ENCODE assay signal across 22 cellular contexts in genomic region chr7:88363249-88363648, GRCh38. TPM values are rescaled to one million over a fixed set of nuclear protein-coding genes. Genes with fewer than 3 reads are reported as not detected.
A peak's percentile ranks its signal among the peaks of the same experiment; 100 is the strongest.
DNase-seq lines count a peak whose midpoint lies in the region; ATAC-seq, FAIRE-seq and TF ChIP-seq lines count a peak whose summit lies in the region.
"Had no signal": no experiment of that assay in that cellular context is flagged by ENCODE, and none has a peak within 500 bp of the region (broad histone marks: within the 10 kb centered on the region; RNA-seq: fewer than 3 reads in every experiment).

No MANE protein-coding gene starts in this region.

- TF ChIP-seq POLR2A in H1 (IDR thresholded peaks at IDR 0.05; ENCODE audit: control extremely low read depth in 1 of 2, low read depth in 2 of 2, low read length in 2 of 2): no peak

- H3K36me3 ChIP-seq in H1 (ENCODE audit: control insufficient read depth in 2 of 4, insufficient read depth in 4 of 4, low read length in 3 of 4): no peaks in the 10 kb centered on the region
- H3K36me3 ChIP-seq: BLaER1 had no signal

- no peaks in the 10 kb centered on the region for H3K36me3 Mint-ChIP-seq in WTC11
- no peaks in the 10 kb centered on the region for H3K36me3 Mint-ChIP-seq in activated naive CD4-positive, alpha-beta T cell treated with anti-CD3 and anti-CD28 coated beads, Interleukin-2, amount 50 U/mL, for 72 hours
- H3K36me3 Mint-ChIP-seq: CD8-positive, alpha-beta memory T cell had no signal

- no peak for TF ChIP-seq CTCF in WTC11 (IDR thresholded peaks at IDR 0.05)
- TF ChIP-seq CTCF in H1 (IDR thresholded peaks at IDR 0.05; ENCODE audit: control extremely low read depth in 1 of 3, insufficient read depth in 1 of 3, low read depth in 1 of 3, low read length in 3 of 3): no peak

- no peak overlapping the region for H3K23ac ChIP-seq in H1 (ENCODE audit: insufficient read length)

- no peak overlapping the region for H2AFZ ChIP-seq in H1 (ENCODE audit: low read length)

- no peak overlapping the region for H3K14ac ChIP-seq in H1 (ENCODE audit: insufficient read length)

- H3K4me2 ChIP-seq in H1 (ENCODE audit: insufficient read depth in 1 of 2, low read depth in 2 of 2, low read length in 2 of 2): no peak overlapping the region
- H3K4me2 ChIP-seq: BLaER1 had no signal

- H3K27me3 Mint-ChIP-seq in WTC11 (ENCODE audit: low read depth): no peaks in the 10 kb centered on the region
- H3K27me3 Mint-ChIP-seq: B cell had no signal

- no peak overlapping the region for H4K91ac ChIP-seq in H1 (replicated peaks; ENCODE audit: insufficient read length, low read length)

- no peak overlapping the region for H2BK120ac ChIP-seq in H1 (replicated peaks; ENCODE audit: low read depth, low read length)

- H3K27ac Mint-ChIP-seq in WTC11: no peak overlapping the region
- no peak overlapping the region for H3K27ac Mint-ChIP-seq in activated naive CD4-positive, alpha-beta T cell treated with anti-CD3 and anti-CD28 coated beads, Interleukin-2, amount 50 U/mL, for 72 hours
- H3K27ac Mint-ChIP-seq: B cell; CD4-positive, alpha-beta T cell; CD8-positive, alpha-beta memory T cell had no signal

- FAIRE-seq in GM19239 (lab: Jason Lieb, UNC) (peak; percentile 37), H1 (lab: Jason Lieb, UNC) (no peak)
- FAIRE-seq: A204.1, D721Med, GM12878 had no signal

- H3K23me2 ChIP-seq in H1 (ENCODE audit: low read depth, low read length): no peaks in the 10 kb centered on the region; the same call in 1 of the 2 replicates

- H3K4me1 Mint-ChIP-seq in WTC11: peaks cover 59% of the 10 kb centered on the region
- H3K4me1 Mint-ChIP-seq: B cell had no signal

- no peak overlapping the region for H4K8ac ChIP-seq in H1 (ENCODE audit: extremely low read depth, insufficient read depth, low read length)

- H3K56ac ChIP-seq in H1 (replicated peaks; ENCODE audit: insufficient read length, low read depth, low read length): no peak overlapping the region

- DNase-seq in GM19239 (ENCODE audit: insufficient read length, low spot score) (no peak), WTC11 (ENCODE audit: low spot score) (peak; percentile 15), H1 (ENCODE audit: low read depth in 1 of 2, low spot score in 2 of 2) (no peak), GOT3 (lab: John Stamatoyannopoulos, UW) (no peak), KBM-7 (no peak)
- no peak for DNase-seq in activated naive CD4-positive, alpha-beta T cell treated with anti-CD3 and anti-CD28 coated beads, Interleukin-2, amount 50 U/mL, for 72 hours (ENCODE audit: low spot score in 2 of 2)
- DNase-seq: CD4-positive, alpha-beta T cell; CD8-positive, alpha-beta memory T cell; DMS 273 treated with DMSO at 0.1 percent for 48 hours; DMS79; EL; GDM1; H9 had no signal

- no peak overlapping the region for H2BK12ac ChIP-seq in H1 (ENCODE audit: low read depth, low read length)

- no peak overlapping the region for H2BK20ac ChIP-seq in H1 (ENCODE audit: low read length)

- CTCF ChIA-PET in WTC11 (lab: Charles Lee) (interaction anchor here (1.4 to 1.5 kb wide), 2 partner anchors 18 to 120 kb away, joined by 3 to 5 read pairs; no protein-coding TSS in a partner anchor), H1 (lab: Charles Lee; ENCODE audit: partially characterized antibody) (interaction anchor here (1.2 to 4.3 kb wide), 2 partner anchors 12 to 17 kb away, joined by 3 to 20 read pairs; no protein-coding TSS in a partner anchor)

- no peaks in the 10 kb centered on the region for H3K79me1 ChIP-seq in H1 (ENCODE audit: low read depth, low read length)

- H3K9ac ChIP-seq in H1 (replicated peaks in 1 of 4; ENCODE audit: extremely low read depth in 1 of 4, low read depth in 3 of 4, low read length in 3 of 4): no peak overlapping the region
- H3K9ac ChIP-seq: BLaER1 had no signal

- no peak overlapping the region for H3K4me3 Mint-ChIP-seq in WTC11
- H3K4me3 Mint-ChIP-seq: B cell; CD4-positive, alpha-beta T cell; CD8-positive, alpha-beta memory T cell; H9 had no signal

- WGBS in H1 (ENCODE audit: extremely low coverage in 1 of 2, insufficient coverage in 1 of 2, insufficient read length in 1 of 2, insufficient replicate concordance in 2 of 2, low coverage in 1 of 2, low lambda C conversion rate in 2 of 2, missing lambda C conversion rate in 1 of 2), 2 experiments: 75 to 100% methylated on average over 1 to 7 of the region's 7 CpGs

- no peak for TF ChIP-seq RAD21 in H1 (IDR thresholded peaks at IDR 0.05 in 1 of 2, conservative IDR thresholded peaks at IDR 0.05 in 1 of 2; ENCODE audit: low read depth in 2 of 2, low read length in 2 of 2)

- no peak overlapping the region for H3K27ac ChIP-seq in H1 (ENCODE audit: low read depth, low read length)
- H3K27ac ChIP-seq: 22Rv1, BLaER1, C4-2B had no signal

- no peaks in the 10 kb centered on the region for H3K27me3 ChIP-seq in H1 (replicated peaks in 1 of 4; ENCODE audit: control insufficient read depth in 3 of 4, extremely low read depth in 1 of 4, insufficient read depth in 3 of 4, low read length in 3 of 4)
- H3K27me3 ChIP-seq: BLaER1 had no signal

- H3K9me3 ChIP-seq in H1 (ENCODE audit: insufficient read depth in 2 of 2, low read depth in 1 of 2, low read length in 1 of 2): no peaks in the 10 kb centered on the region
- H3K9me3 ChIP-seq: BLaER1 had no signal

- H3K79me2 ChIP-seq in H1 (ENCODE audit: control insufficient read depth in 1 of 2, insufficient read depth in 2 of 2, low read length in 2 of 2): no peaks in the 10 kb centered on the region

- no peak overlapping the region for H2AK5ac ChIP-seq in H1 (ENCODE audit: low read depth, low read length)

- in situ Hi-C loops in KBM-7 (cut with MboI; ENCODE audit: low pct_unique_long_range_greater_than_20kb, low sequenced_read_pairs): no loop called here

- ATAC-seq in WTC11: no peak
- no peak for ATAC-seq in activated naive CD4-positive, alpha-beta T cell treated with anti-CD3 and anti-CD28 coated beads, Interleukin-2, amount 50 U/mL, for 72 hours
- ATAC-seq: HCT116 had no signal

- TF ChIP-seq EP300 in H1 (IDR thresholded peaks at IDR 0.05; ENCODE audit: borderline replicate concordance in 1 of 2, low read depth in 2 of 2, low read length in 2 of 2): no peak

- peaks cover 9% of the 10 kb centered on the region; the same call in 1 of the 2 replicates for H3K9me3 Mint-ChIP-seq in WTC11
- no peaks in the 10 kb centered on the region for H3K9me3 Mint-ChIP-seq in activated naive CD4-positive, alpha-beta T cell treated with anti-CD3 and anti-CD28 coated beads, Interleukin-2, amount 50 U/mL, for 72 hours
- H3K9me3 Mint-ChIP-seq: CD4-positive, alpha-beta T cell; H9 had no signal

- H4K20me1 ChIP-seq in H1 (replicated peaks in 1 of 2; ENCODE audit: control insufficient read depth in 1 of 2, insufficient read depth in 2 of 2, low read length in 2 of 2): no peaks in the 10 kb centered on the region
- H4K20me1 ChIP-seq: BLaER1 had no signal

- H2BK15ac ChIP-seq in H1 (ENCODE audit: low read length): no peak overlapping the region

- no peak overlapping the region for H2BK5ac ChIP-seq in H1 (ENCODE audit: low read depth, low read length)

- POLR2A ChIA-PET in WTC11 (lab: Charles Lee) (no interaction called here), H1 (lab: Charles Lee; ENCODE audit: partially characterized antibody) (no interaction called here)

- peaks cover 0 to 3% (median 0%) of the 10 kb centered on the region in 4 experiments; a peak in 1 of 7 replicates for H3K4me1 ChIP-seq in H1 (replicated peaks in 1 of 4; ENCODE audit: control insufficient read depth in 3 of 4, insufficient read depth in 4 of 4, low read length in 3 of 4)

- no peak overlapping the region for H3K4ac ChIP-seq in H1 (replicated peaks; ENCODE audit: insufficient read length, low read depth, low read length)

- H3K4me3 ChIP-seq in H1 (ENCODE audit: extremely low read depth in 1 of 4, insufficient read depth in 2 of 4, low read depth in 3 of 4, low read length in 4 of 4): no peak overlapping the region
- H3K4me3 ChIP-seq: BLaER1, GM12878 had no signal

- H3K18ac ChIP-seq in H1 (ENCODE audit: extremely low read depth, low read length): no peak overlapping the region

- H4K5ac ChIP-seq in H1 (ENCODE audit: insufficient read length, low read depth, low read length): no peak overlapping the region

TF ChIP-seq in WTC11, 78 proteins besides CTCF, POLR2A, EP300 and RAD21 (continues in another document):
- TF ChIP-seq, protein P1, sequence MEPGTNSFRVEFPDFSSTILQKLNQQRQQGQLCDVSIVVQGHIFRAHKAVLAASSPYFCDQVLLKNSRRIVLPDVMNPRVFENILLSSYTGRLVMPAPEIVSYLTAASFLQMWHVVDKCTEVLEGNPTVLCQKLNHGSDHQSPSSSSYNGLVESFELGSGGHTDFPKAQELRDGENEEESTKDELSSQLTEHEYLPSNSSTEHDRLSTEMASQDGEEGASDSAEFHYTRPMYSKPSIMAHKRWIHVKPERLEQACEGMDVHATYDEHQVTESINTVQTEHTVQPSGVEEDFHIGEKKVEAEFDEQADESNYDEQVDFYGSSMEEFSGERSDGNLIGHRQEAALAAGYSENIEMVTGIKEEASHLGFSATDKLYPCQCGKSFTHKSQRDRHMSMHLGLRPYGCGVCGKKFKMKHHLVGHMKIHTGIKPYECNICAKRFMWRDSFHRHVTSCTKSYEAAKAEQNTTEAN (CRISPR knock-in tag; IDR thresholded peaks at IDR 0.05): no peak
- TF ChIP-seq ZNF138 (CRISPR knock-in tag; conservative IDR thresholded peaks at IDR 0.05): no peak

TF ChIP-seq in H1, 55 proteins besides CTCF, POLR2A, EP300 and RAD21:
- TF ChIP-seq CTBP2 (IDR thresholded peaks at IDR 0.05; ENCODE audit: borderline replicate concordance, insufficient read depth, insufficient read length, low read length) (no peak), POU5F1 (IDR thresholded peaks at IDR 0.05; ENCODE audit: low read depth, low read length) (peak; percentile 67; the same call in 1 of the 2 replicates)
TF ChIP-seq in H1: peak in this region for 1.

RNA-seq across cellular contexts. Expression of gene STEAP4, which starts 56.6 kb away (rescaled TPM):
- total RNA-seq in WTC11 (2021): 0.09 to 0.18 TPM (median 0.17 TPM) in 3 replicates
- 0.08 TPM in 1 of 2 replicates, not detected in the other for total RNA-seq in H1 (2021; fragmentation: NEBNext Ultra II Directional; extraction: Animal tissue kit (Norgen Biotek cat#: 25700))
- polyA plus RNA-seq in H1 (2011; rRNA removed): under 0.01 and 0.02 TPM in 2 replicates
- not detected for polyA plus RNA-seq in H1 (2011; cell fraction: cytosol; rRNA removed)
- polyA plus RNA-seq in H1 (2011; cell fraction: nucleus; rRNA removed): not detected
- 0.03 to 0.04 TPM in 2 of 4 replicates, not detected in the others for polyA plus RNA-seq in H1 (2012, experiment 1 of 2)
- not detected for polyA plus RNA-seq in H1 (2012, experiment 2 of 2)
- 0.06 TPM for polyA plus RNA-seq in H1 (2013, experiment 1 of 2)
- 0.04 TPM for polyA plus RNA-seq in H1 (2013, experiment 2 of 2)
- polyA minus RNA-seq in H1 (2011; rRNA and poly(A)+ RNA removed): not detected in 2 replicates
- polyA minus RNA-seq in H1 (2011; cell fraction: cytosol; rRNA and poly(A)+ RNA removed): not detected
- not detected for polyA minus RNA-seq in H1 (2011; cell fraction: nucleus; rRNA and poly(A)+ RNA removed)
- total RNA-seq in activated naive CD4-positive, alpha-beta T cell treated with anti-CD3 and anti-CD28 coated beads, Interleukin-2, amount 50 U/mL, for 72 hours: not detected
- total RNA-seq: B cell; CD4-positive, alpha-beta T cell; CD8-positive, alpha-beta memory T cell; H9 had no signal
- polyA plus RNA-seq: AG04450; CD8-positive, alpha-beta memory T cell; GM12878 had no signal
